8 cellular contexts compared by ENCODE assay signal in genomic region chr1:12078938-12079861, GRCh38. TPM values are rescaled to one million over a fixed set of nuclear protein-coding genes. Genes with fewer than 3 reads are reported as not detected.
A peak's percentile ranks its signal among the peaks of the same experiment; 100 is the strongest.
DNase-seq lines count a peak whose midpoint lies in the region; ATAC-seq and TF ChIP-seq lines count a peak whose summit lies in the region.

No MANE protein-coding gene starts in this region.

- H3K27me3 ChIP-seq in OCI-LY1 (ENCODE audit: insufficient read depth, low read length), result peaks cover 7% of the 10 kb centered on the region; the same call in 1 of the 2 replicates
- H3K27me3 ChIP-seq in adrenal gland, result no peaks in the 10 kb centered on the region
- no peaks in the 10 kb centered on the region for H3K27me3 ChIP-seq in tibial nerve

- TF ChIP-seq CTCF in OCI-LY1 (IDR thresholded peaks at IDR 0.05; ENCODE audit: low read length) (peak; percentile 75), adrenal gland (IDR thresholded peaks at IDR 0.05) (peak; percentile 22 to 52 (median 40)), tibial nerve (IDR thresholded peaks at IDR 0.05) (peak in 4 of 5 experiments; percentile 44 to 58 (median 52))

- H3K36me3 ChIP-seq in OCI-LY1 (ENCODE audit: insufficient read depth, low read length) (no peaks in the 10 kb centered on the region; the same call in 1 of the 2 replicates), adrenal gland (replicated peaks in 1 of 2) (no peaks in the 10 kb centered on the region), tibial nerve (no peaks in the 10 kb centered on the region)

- TF ChIP-seq POLR2A in adrenal gland (IDR thresholded peaks at IDR 0.05) (no peak), tibial nerve (IDR thresholded peaks at IDR 0.05) (no peak)

- H3K4me3 ChIP-seq in OCI-LY1 (ENCODE audit: low read depth, low read length, poor library complexity, severe bottlenecking) (no peak overlapping the region), adrenal gland (no peak overlapping the region), tibial nerve (no peak overlapping the region)

- 47 to 54% (median 49%) methylated on average over 15 to 23 of the region's 23 CpGs for WGBS in adrenal gland, 4 donors
- WGBS in tibial nerve, 2 donors, result 39 to 41% methylated on average over 22 to 23 of the region's 23 CpGs

- no peak overlapping the region for H3K9ac ChIP-seq in OCI-LY1 (ENCODE audit: low read length)

- H2AFZ ChIP-seq in OCI-LY1 (ENCODE audit: low read length), result no peak overlapping the region

- H3K27ac ChIP-seq in OCI-LY1 (ENCODE audit: low read depth, low read length, poor library complexity, severe bottlenecking), result no peak overlapping the region
- no peak overlapping the region for H3K27ac ChIP-seq in adrenal gland
- peak overlapping the region in 1 of 4 donors; percentile 20 for H3K27ac ChIP-seq in tibial nerve

- no peaks in the 10 kb centered on the region for H4K20me1 ChIP-seq in OCI-LY1 (ENCODE audit: insufficient read depth, low read length)

- H3K9me2 ChIP-seq in OCI-LY1 (ENCODE audit: low read depth, low read length), result no peaks in the 10 kb centered on the region

- peak; percentile 75 for DNase-seq in D341Med (ENCODE audit: low spot score)
- DNase-seq in adrenal gland, result peak in 5 of 7 donors; percentile 22 to 57 (median 49)
- peak; percentile 45 for DNase-seq in iris pigment epithelial cell (ENCODE audit: low read depth)
- DNase-seq in tibial nerve (ENCODE audit: low spot score in 2 of 2), result peak in 1 of 2 donors; percentile 38
- DNase-seq in superior temporal gyrus (ENCODE audit: extremely low spot score), result no peak

- no peaks in the 10 kb centered on the region for H3K79me2 ChIP-seq in OCI-LY1 (ENCODE audit: insufficient read depth, low read length)

- H3K9me3 ChIP-seq in OCI-LY1 (ENCODE audit: low read length) (peaks cover 6% of the 10 kb centered on the region; the same call in 1 of the 2 replicates), adrenal gland (replicated peaks in 1 of 3) (no peaks in the 10 kb centered on the region), tibial nerve (peaks cover 0 to 27% (median 2%) of the 10 kb centered on the region in 4 donors)

- ATAC-seq in GM18870 (IDR thresholded peaks at IDR 0.05; ENCODE audit: unreplicated experiment) (peak; percentile 59), HG03175 (IDR thresholded peaks at IDR 0.05; ENCODE audit: unreplicated experiment) (peak; percentile 46)

- H3K4me1 ChIP-seq in OCI-LY1 (ENCODE audit: insufficient read depth, low read length, severe bottlenecking) (no peaks in the 10 kb centered on the region), adrenal gland (replicated peaks in 1 of 2) (no peaks in the 10 kb centered on the region), tibial nerve (peaks cover 0 to 6% (median 0%) of the 10 kb centered on the region in 4 donors)

- no peak overlapping the region for H3K4me2 ChIP-seq in OCI-LY1 (ENCODE audit: low read length)

- intact Hi-C loops in adrenal gland (cut with DNase I), result no loop called here

- TF ChIP-seq EP300 in tibial nerve (IDR thresholded peaks at IDR 0.05), result no peak

- no peaks in the 10 kb centered on the region for H3F3A ChIP-seq in OCI-LY1 (ENCODE audit: insufficient read depth, low read length)

RNA-seq across cellular contexts. Expression of gene TNFRSF8, which starts 16.1 kb away (rescaled TPM):
- total RNA-seq in adrenal gland, result under 1 TPM; 0.28 to 0.61 (median 0.44) TPM
- polyA plus RNA-seq in adrenal gland, result under 1 TPM in 2 of 3 donors, not detected in 1; 0.40 to 0.54 TPM
- total RNA-seq in tibial nerve, result 1 to 10 TPM in 2 of 4 donors, under 1 TPM in 1, not detected in 1; 0.84 to 4.9 (median 1.8) TPM

RNA-seq across cellular contexts. Expression of gene MIIP, which starts 59.9 kb away (rescaled TPM):
- 10 to 100 TPM; 15.1 to 60.7 (median 26.6) TPM for total RNA-seq in adrenal gland
- 10 to 100 TPM in 2 of 3 donors, 1 to 10 TPM in 1; 5.0 to 71.1 (median 43.7) TPM for polyA plus RNA-seq in adrenal gland
- total RNA-seq in tibial nerve, result 10 to 100 TPM; 53.3 to 95.4 (median 67.1) TPM
